ENCODE assay signal across 15 cellular contexts in genomic region chr1:211611818-211612217, GRCh38. TPM values are rescaled to one million over a fixed set of nuclear protein-coding genes. Genes with fewer than 3 reads are reported as not detected.
DNase-seq lines count a peak whose midpoint lies in the region; TF ChIP-seq lines count a peak whose summit lies in the region.
"Had no signal": no experiment of that assay in that cellular context is flagged by ENCODE, and none has a peak within 500 bp of the region (broad histone marks: within the 10 kb centered on the region; RNA-seq: fewer than 3 reads in every experiment).

No MANE protein-coding gene starts in this region.

- H3K4me2 ChIP-seq in Karpas-422 (ENCODE audit: low read depth, low read length, poor library complexity, severe bottlenecking) (no peak overlapping the region), neuronal stem cell (ENCODE audit: insufficient read depth, low read length, poor library complexity, severe bottlenecking) (no peak overlapping the region)

- H2BK15ac ChIP-seq in neuronal stem cell (ENCODE audit: low read length): no peak overlapping the region

- H2BK5ac ChIP-seq in neuronal stem cell (ENCODE audit: low read length): no peak overlapping the region

- H4K8ac ChIP-seq in neuronal stem cell (ENCODE audit: low read depth, low read length): no peak overlapping the region

- TF ChIP-seq CTCF in AG04450 (IDR thresholded peaks at IDR 0.05; ENCODE audit: low read depth, low read length): no peak

- no peak for DNase-seq in AG04450 (ENCODE audit: low read depth, low spot score)
- no peak for DNase-seq in Karpas-422
- DNase-seq in neuronal stem cell (ENCODE audit: low spot score): no peak
- DNase-seq in HAP-1 (ENCODE audit: low spot score in 2 of 2): no peak
- DNase-seq in activated gamma-delta T cell (lab: John Stamatoyannopoulos, UW): no peak
- DNase-seq in NCI-H1105 (lab: John Stamatoyannopoulos, UW): no peak
- DNase-seq in NCI-H748 (lab: John Stamatoyannopoulos, UW; ENCODE audit: unreplicated experiment): no peak
- DNase-seq: activated naive CD4-positive, alpha-beta T cell; GDM1; mammary epithelial cell; naive thymus-derived CD8-positive, alpha-beta T cell; NCI-H1092; NCI-H2107; NCI-H82 had no signal

- H3K36me3 ChIP-seq in Karpas-422 (ENCODE audit: insufficient read depth, low read length) (no peaks in the 10 kb centered on the region), neuronal stem cell (replicated peaks in 1 of 2; ENCODE audit: control insufficient read depth in 2 of 2, insufficient read depth in 2 of 2, low read length in 2 of 2) (no peaks in the 10 kb centered on the region), HAP-1 (replicated peaks) (no peaks in the 10 kb centered on the region)

- H2BK12ac ChIP-seq in neuronal stem cell (ENCODE audit: low read length): no peak overlapping the region

- H3K27ac ChIP-seq in AG04450 (ENCODE audit: low read depth, low read length) (peak overlapping the region; percentile 31), Karpas-422 (ENCODE audit: low read length) (no peak overlapping the region), cingulate gyrus (ENCODE audit: low read depth, low read length) (peak overlapping the region; percentile 3), neuronal stem cell (replicated peaks; ENCODE audit: low read length) (no peak overlapping the region)

- H3K27me3 ChIP-seq in AG04450 (ENCODE audit: control insufficient read depth, insufficient read depth, low read length) (no peaks in the 10 kb centered on the region), Karpas-422 (ENCODE audit: low read length) (no peaks in the 10 kb centered on the region), neuronal stem cell (ENCODE audit: control insufficient read depth in 3 of 3, insufficient read depth in 3 of 3, low read depth in 1 of 3, low read length in 3 of 3) (peaks cover 0 to under 1% (median 0%) of the 10 kb centered on the region in 3 experiments), HAP-1 (ENCODE audit: low read depth) (no peaks in the 10 kb centered on the region)

- H3K4me1 ChIP-seq in Karpas-422 (ENCODE audit: low read length) (peaks cover 7% of the 10 kb centered on the region), neuronal stem cell (ENCODE audit: control insufficient read depth in 2 of 2, insufficient read depth in 1 of 2, low read depth in 1 of 2, low read length in 2 of 2) (peaks cover 2 to 6% of the 10 kb centered on the region in 2 donors), HAP-1 (no peaks in the 10 kb centered on the region)

- WGBS in neuronal stem cell (ENCODE audit: extremely low coverage in 2 of 2, insufficient read length in 2 of 2, insufficient replicate concordance in 1 of 2), 2 donors: no CpG with 5 or more reads among the region's 4 CpGs

- no peaks in the 10 kb centered on the region for H3K79me1 ChIP-seq in neuronal stem cell (ENCODE audit: low read depth, low read length)

- no peak overlapping the region for H3K9ac ChIP-seq in Karpas-422 (ENCODE audit: low read length)
- no peak overlapping the region for H3K9ac ChIP-seq in neuronal stem cell (ENCODE audit: low read depth, low read length, poor library complexity)

- H4K91ac ChIP-seq in neuronal stem cell (ENCODE audit: low read depth, low read length, poor library complexity): no peak overlapping the region

- H3K14ac ChIP-seq in neuronal stem cell (ENCODE audit: low read length): no peak overlapping the region

- H3K23ac ChIP-seq in neuronal stem cell (ENCODE audit: low read depth, low read length, poor library complexity): no peak overlapping the region

- H3K79me2 ChIP-seq in Karpas-422 (ENCODE audit: low read length): no peaks in the 10 kb centered on the region

- H3K18ac ChIP-seq in neuronal stem cell (ENCODE audit: low read length): no peak overlapping the region

- H3K9me3 ChIP-seq in AG04450 (ENCODE audit: control insufficient read depth, insufficient read depth, low read length) (no peaks in the 10 kb centered on the region), Karpas-422 (ENCODE audit: low read length) (no peaks in the 10 kb centered on the region), neuronal stem cell (replicated peaks in 1 of 2; ENCODE audit: control insufficient read depth in 2 of 2, insufficient read depth in 1 of 2, low read depth in 1 of 2, low read length in 2 of 2) (no peaks in the 10 kb centered on the region), HAP-1 (no peaks in the 10 kb centered on the region)

- in situ Hi-C loops in HAP-1 (cut with MboI; ENCODE audit: low sequenced_read_pairs): no loop called here

- POLR2A ChIA-PET in AG04450 (lab: Yijun Ruan, JAX): interaction anchor here (0.5 to 1.2 kb wide), 2 partner anchors 23 to 290 kb away, joined by 3 to 4 read pairs; no protein-coding TSS in a partner anchor

- CTCF ChIA-PET in AG04450 (lab: Charles Lee): no interaction called here

- H3K4ac ChIP-seq in neuronal stem cell (ENCODE audit: low read length): no peak overlapping the region

- H3K4me3 ChIP-seq in AG04450 (ENCODE audit: low read depth, low read length) (no peak overlapping the region), Karpas-422 (ENCODE audit: low read length) (no peak overlapping the region), neuronal stem cell (ENCODE audit: low read length in 2 of 2) (no peak overlapping the region), HAP-1 (no peak overlapping the region)

- no peaks in the 10 kb centered on the region for H3K9me2 ChIP-seq in Karpas-422 (replicated peaks; ENCODE audit: insufficient read depth, low read length)

- H2BK120ac ChIP-seq in neuronal stem cell (ENCODE audit: low read depth, low read length): no peak overlapping the region

- H2AFZ ChIP-seq in Karpas-422 (ENCODE audit: low read length) (0 out of 2 replicates have a peak overlapping the region, but pooled peaks have one; percentile 34), neuronal stem cell (ENCODE audit: low read length) (peak overlapping the region; percentile 38)

- no peaks in the 10 kb centered on the region for H4K20me1 ChIP-seq in Karpas-422 (ENCODE audit: insufficient read depth, low read depth, low read length)

- H2AK5ac ChIP-seq in neuronal stem cell (ENCODE audit: low read depth, low read length): no peak overlapping the region

RNA-seq across cellular contexts. Expression of gene SLC30A1, which starts 32.9 kb away (rescaled TPM):
- 11.1 and 12.8 TPM in 2 replicates for polyA plus RNA-seq in AG04450 (2011; rRNA removed)
- 11.7 and 20.9 TPM in 2 replicates for polyA minus RNA-seq in AG04450 (2011; rRNA and poly(A)+ RNA removed)
- total RNA-seq in Karpas-422 (2014; rRNA removed; shearing (Covaris generic); ENCODE audit: low replicate concordance): 8.0 and 16.7 TPM in 2 replicates
- 6.5 TPM for polyA plus RNA-seq in neuronal stem cell (2013, experiment 1 of 2)
- polyA plus RNA-seq in neuronal stem cell (2013, experiment 2 of 2): 6.8 TPM

Comparison
In these comparisons a context has a peak if more than half of its experiments do, and no peak if none do; other contexts are left out.
1. H3K27ac ChIP-seq: peak in AG04450 (single experiment) and cingulate gyrus (single experiment); none in Karpas-422 (single experiment) and neuronal stem cell (single experiment).